ENCODE assay signal across 8 cellular contexts in genomic region chr1:217747156-217747769, GRCh38.
DNase-seq lines count a peak whose midpoint lies in the region; ATAC-seq and TF ChIP-seq lines count a peak whose summit lies in the region.

No MANE protein-coding gene starts in this region.

- TF ChIP-seq CTCF in gastroesophageal sphincter (IDR thresholded peaks at IDR 0.05) (peak; percentile 44 to 59 (median 50)), upper lobe of left lung (IDR thresholded peaks at IDR 0.05) (peak in 4 of 6 experiments; percentile 35 to 47 (median 40))

- DNase-seq in SIG-M5 treated with dmso at 0.1 percent for 504 hours (lab: John Stamatoyannopoulos, UW; ENCODE audit: unreplicated experiment) (peak; percentile 65), SIG-M5 (lab: John Stamatoyannopoulos, UW) (no peak), LoVo (ENCODE audit: low spot score) (peak; percentile 47), SKM-1 (lab: John Stamatoyannopoulos, UW; ENCODE audit: unreplicated experiment) (peak; percentile 60), upper lobe of left lung (no peak), activated gamma-delta T cell treated with Interleukin-2 at 50 U/mL for 16 hours (no peak)
- DNase-seq in activated CD4-positive, alpha-beta memory T cell treated with anti-CD3 and anti-CD28 coated beads for 36 hours: no peak

- no peak overlapping the region for H3K4me3 Mint-ChIP-seq in activated CD4-positive, alpha-beta memory T cell treated with anti-CD3 and anti-CD28 coated beads for 36 hours

- H3K27ac Mint-ChIP-seq in activated CD4-positive, alpha-beta memory T cell treated with anti-CD3 and anti-CD28 coated beads for 36 hours: no peak overlapping the region

- H3K4me1 ChIP-seq in gastroesophageal sphincter (no peaks in the 10 kb centered on the region), upper lobe of left lung (no peaks in the 10 kb centered on the region)

- no peaks in the 10 kb centered on the region for H3K27me3 Mint-ChIP-seq in activated CD4-positive, alpha-beta memory T cell treated with anti-CD3 and anti-CD28 coated beads for 36 hours

- CTCF ChIA-PET in activated CD4-positive, alpha-beta memory T cell treated with anti-CD3 and anti-CD28 coated beads for 36 hours (lab: Charles Lee): interaction anchor here (1.5 kb wide), 1 partner anchor 290 kb away, joined by 4 read pairs; no protein-coding TSS in a partner anchor

- H3K27me3 ChIP-seq in gastroesophageal sphincter (no peaks in the 10 kb centered on the region), upper lobe of left lung (no peaks in the 10 kb centered on the region)

- POLR2A ChIA-PET in activated CD4-positive, alpha-beta memory T cell treated with anti-CD3 and anti-CD28 coated beads for 36 hours (lab: Charles Lee): no interaction called here

- H3K27ac ChIP-seq in gastroesophageal sphincter (no peak overlapping the region), upper lobe of left lung (no peak overlapping the region)

- no peak for TF ChIP-seq EP300 in gastroesophageal sphincter (IDR thresholded peaks at IDR 0.05)
- TF ChIP-seq EP300 in upper lobe of left lung (IDR thresholded peaks at IDR 0.05): no peak

- H3K9me3 ChIP-seq in gastroesophageal sphincter (no peaks in the 10 kb centered on the region), upper lobe of left lung (no peaks in the 10 kb centered on the region)

- intact Hi-C loops in activated CD4-positive, alpha-beta memory T cell treated with anti-CD3 and anti-CD28 coated beads for 36 hours (cut with micrococcal nuclease): loop anchor here (5.0 kb wide), 2 partner anchors 315 to 425 kb away; no protein-coding TSS in a partner anchor

- TF ChIP-seq POLR2A in gastroesophageal sphincter (IDR thresholded peaks at IDR 0.05) (no peak), upper lobe of left lung (IDR thresholded peaks at IDR 0.05) (no peak)

- H3K4me3 ChIP-seq in gastroesophageal sphincter (no peak overlapping the region), upper lobe of left lung (no peak overlapping the region)

- no peaks in the 10 kb centered on the region for H3K36me3 ChIP-seq in gastroesophageal sphincter
- no peaks in the 10 kb centered on the region for H3K36me3 ChIP-seq in upper lobe of left lung

- ATAC-seq in gastroesophageal sphincter: no peak
- ATAC-seq in upper lobe of left lung (ENCODE audit: low FRiP score in 2 of 2): no peak

- H3K9me3 Mint-ChIP-seq in activated CD4-positive, alpha-beta memory T cell treated with anti-CD3 and anti-CD28 coated beads for 36 hours: no peaks in the 10 kb centered on the region

- H3K36me3 Mint-ChIP-seq in activated CD4-positive, alpha-beta memory T cell treated with anti-CD3 and anti-CD28 coated beads for 36 hours: no peaks in the 10 kb centered on the region

- WGBS in gastroesophageal sphincter (ENCODE audit: low coverage in 1 of 2), 2 donors: 87% methylated on average over 2 of the region's 2 CpGs
- 85 to 89% methylated on average over 2 of the region's 2 CpGs for WGBS in upper lobe of left lung, 2 donors

- H3K4me1 Mint-ChIP-seq in activated CD4-positive, alpha-beta memory T cell treated with anti-CD3 and anti-CD28 coated beads for 36 hours (ENCODE audit: low read depth): no peaks in the 10 kb centered on the region

Comparison
In these comparisons a context has a peak if more than half of its experiments do, and no peak if none do; other contexts are left out.
1. DNase-seq: peak in SIG-M5 treated with dmso at 0.1 percent for 504 hours (single experiment), LoVo (single experiment) and SKM-1 (single experiment); none in SIG-M5 (single experiment), upper lobe of left lung (0 of 2), activated gamma-delta T cell treated with Interleukin-2 at 50 U/mL for 16 hours (single experiment) and activated CD4-positive, alpha-beta memory T cell treated with anti-CD3 and anti-CD28 coated beads for 36 hours (single experiment).